Comparison of ENCODE assay signal across 8 cellular contexts in the genomic region with DNA sequence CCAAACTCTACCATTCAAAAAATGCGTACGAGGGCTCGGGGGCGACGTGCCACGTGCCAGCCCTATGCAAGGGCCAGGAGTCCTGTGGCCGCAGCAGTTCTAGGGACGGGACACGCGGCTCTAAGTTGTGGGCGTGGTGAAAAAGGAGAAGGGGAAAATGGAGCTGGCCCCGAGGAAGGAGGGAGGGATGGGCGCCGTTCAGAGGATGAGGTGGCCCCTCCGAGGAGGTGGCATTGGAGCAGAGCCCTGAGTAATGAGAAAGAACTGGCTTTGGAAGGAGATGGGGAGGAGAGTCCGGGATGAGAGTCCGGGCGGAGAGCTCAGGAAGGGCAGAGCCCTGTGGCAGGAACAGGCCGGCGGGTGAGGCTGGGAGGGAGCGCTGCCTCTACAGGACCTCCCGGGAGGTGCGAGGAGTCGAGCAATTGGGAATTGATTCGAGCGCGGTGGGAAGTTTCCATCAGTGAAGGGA. TPM values are rescaled to one million over a fixed set of nuclear protein-coding genes. Genes with fewer than 3 reads are reported as not detected.
DNase-seq lines count a peak whose midpoint lies in the region; ATAC-seq lines count a peak whose summit lies in the region.

No MANE protein-coding gene starts in this region.

- no peaks in the 10 kb centered on the region for H3K36me3 Mint-ChIP-seq in T-helper 2 cell treated with Interferon-gamma antibody and Interleukin-4, amounts not matched to agents 5 μg/mL and 100 μg/mL, for 36 hours (ENCODE audit: low read depth)
- H3K36me3 Mint-ChIP-seq in activated T-helper 17 cell treated with anti-CD3 and anti-CD28 coated beads, Interleukin-2, amount 50 U/mL, for 72 hours (ENCODE audit: low read depth), result no peaks in the 10 kb centered on the region

- peaks cover 15% of the 10 kb centered on the region for H3K9me3 Mint-ChIP-seq in T-helper 2 cell treated with Interferon-gamma antibody and Interleukin-4, amounts not matched to agents 5 μg/mL and 100 μg/mL, for 36 hours
- no peaks in the 10 kb centered on the region for H3K9me3 Mint-ChIP-seq in activated T-helper 17 cell treated with anti-CD3 and anti-CD28 coated beads, Interleukin-2, amount 50 U/mL, for 72 hours

- H3K27me3 Mint-ChIP-seq in T-helper 2 cell treated with Interferon-gamma antibody and Interleukin-4, amounts not matched to agents 5 μg/mL and 100 μg/mL, for 36 hours (ENCODE audit: low read depth), result peaks cover 25% of the 10 kb centered on the region
- peaks cover 23% of the 10 kb centered on the region for H3K27me3 Mint-ChIP-seq in activated T-helper 17 cell treated with anti-CD3 and anti-CD28 coated beads, Interleukin-2, amount 50 U/mL, for 72 hours

- H3K4me1 Mint-ChIP-seq in T-helper 2 cell treated with Interferon-gamma antibody and Interleukin-4, amounts not matched to agents 5 μg/mL and 100 μg/mL, for 36 hours (ENCODE audit: low read depth), result peaks cover 6% of the 10 kb centered on the region
- H3K4me1 Mint-ChIP-seq in activated T-helper 17 cell treated with anti-CD3 and anti-CD28 coated beads, Interleukin-2, amount 50 U/mL, for 72 hours, result peaks cover 6% of the 10 kb centered on the region

- peak overlapping the region; percentile 24 for H3K4me3 Mint-ChIP-seq in T-helper 2 cell treated with Interferon-gamma antibody and Interleukin-4, amounts not matched to agents 5 μg/mL and 100 μg/mL, for 36 hours
- H3K4me3 Mint-ChIP-seq in activated T-helper 17 cell treated with anti-CD3 and anti-CD28 coated beads, Interleukin-2, amount 50 U/mL, for 72 hours, result peak overlapping the region; percentile 71

- no peak for DNase-seq in T-helper 2 cell treated with Interferon-gamma antibody and Interleukin-4, amounts not matched to agents 5 μg/mL and 100 μg/mL, for 36 hours (ENCODE audit: low spot score)
- DNase-seq in T-helper 2 cell (no peak), iPS-NIHi7 (ENCODE audit: extremely low spot score) (peak; percentile 42), stromal cell of bone marrow (ENCODE audit: low read depth) (peak; percentile 33), T-helper 9 cell (no peak)

- ATAC-seq in activated T-helper 17 cell treated with anti-CD3 and anti-CD28 coated beads, Interleukin-2, amount 50 U/mL, for 72 hours (replicated peaks), result peak; percentile 17
- ATAC-seq in HG02798 (IDR thresholded peaks at IDR 0.05; ENCODE audit: poor library complexity, unreplicated experiment), result no peak
- ATAC-seq in GM21360 (IDR thresholded peaks at IDR 0.05; ENCODE audit: unreplicated experiment), result no peak

- no peak overlapping the region for H3K27ac Mint-ChIP-seq in T-helper 2 cell treated with Interferon-gamma antibody and Interleukin-4, amounts not matched to agents 5 μg/mL and 100 μg/mL, for 36 hours
- peak overlapping the region; percentile 76 for H3K27ac Mint-ChIP-seq in activated T-helper 17 cell treated with anti-CD3 and anti-CD28 coated beads, Interleukin-2, amount 50 U/mL, for 72 hours

RNA-seq across cellular contexts. Expression of gene OTUB1, which starts 21.0 kb away (rescaled TPM):
- 10 to 100 TPM; 59.4 to 84.2 TPM for total RNA-seq in activated T-helper 17 cell treated with anti-CD3 and anti-CD28 coated beads, Interleukin-2, amount 50 U/mL, for 72 hours

RNA-seq across cellular contexts. Expression of gene FLRT1, which starts 28.5 kb away (rescaled TPM):
- total RNA-seq in activated T-helper 17 cell treated with anti-CD3 and anti-CD28 coated beads, Interleukin-2, amount 50 U/mL, for 72 hours, result not detected

RNA-seq across cellular contexts. Expression of gene COX8A, which starts 32.8 kb away (rescaled TPM):
- 100 to 1,000 TPM; 329 to 461 TPM for total RNA-seq in activated T-helper 17 cell treated with anti-CD3 and anti-CD28 coated beads, Interleukin-2, amount 50 U/mL, for 72 hours

Comparison
In these comparisons a context has a peak if more than half of its experiments do, and no peak if none do; other contexts are left out.
1. DNase-seq: peak in iPS-NIHi7 (single experiment) and stromal cell of bone marrow (single experiment); none in T-helper 2 cell treated with Interferon-gamma antibody and Interleukin-4, amounts not matched to agents 5 μg/mL and 100 μg/mL, for 36 hours (single experiment), T-helper 2 cell (0 of 5) and T-helper 9 cell (single experiment).